ENCODE assay signal across 1 cellular context in genomic region chr1:28110555-28110954, GRCh38.
TF ChIP-seq lines count a peak whose summit lies in the region.

No MANE protein-coding gene starts in this region.

TF ChIP-seq in K562, 482 proteins besides CTCF, POLR2A, EP300 and RAD21 (continued from another document):
- TF ChIP-seq, protein P1, sequence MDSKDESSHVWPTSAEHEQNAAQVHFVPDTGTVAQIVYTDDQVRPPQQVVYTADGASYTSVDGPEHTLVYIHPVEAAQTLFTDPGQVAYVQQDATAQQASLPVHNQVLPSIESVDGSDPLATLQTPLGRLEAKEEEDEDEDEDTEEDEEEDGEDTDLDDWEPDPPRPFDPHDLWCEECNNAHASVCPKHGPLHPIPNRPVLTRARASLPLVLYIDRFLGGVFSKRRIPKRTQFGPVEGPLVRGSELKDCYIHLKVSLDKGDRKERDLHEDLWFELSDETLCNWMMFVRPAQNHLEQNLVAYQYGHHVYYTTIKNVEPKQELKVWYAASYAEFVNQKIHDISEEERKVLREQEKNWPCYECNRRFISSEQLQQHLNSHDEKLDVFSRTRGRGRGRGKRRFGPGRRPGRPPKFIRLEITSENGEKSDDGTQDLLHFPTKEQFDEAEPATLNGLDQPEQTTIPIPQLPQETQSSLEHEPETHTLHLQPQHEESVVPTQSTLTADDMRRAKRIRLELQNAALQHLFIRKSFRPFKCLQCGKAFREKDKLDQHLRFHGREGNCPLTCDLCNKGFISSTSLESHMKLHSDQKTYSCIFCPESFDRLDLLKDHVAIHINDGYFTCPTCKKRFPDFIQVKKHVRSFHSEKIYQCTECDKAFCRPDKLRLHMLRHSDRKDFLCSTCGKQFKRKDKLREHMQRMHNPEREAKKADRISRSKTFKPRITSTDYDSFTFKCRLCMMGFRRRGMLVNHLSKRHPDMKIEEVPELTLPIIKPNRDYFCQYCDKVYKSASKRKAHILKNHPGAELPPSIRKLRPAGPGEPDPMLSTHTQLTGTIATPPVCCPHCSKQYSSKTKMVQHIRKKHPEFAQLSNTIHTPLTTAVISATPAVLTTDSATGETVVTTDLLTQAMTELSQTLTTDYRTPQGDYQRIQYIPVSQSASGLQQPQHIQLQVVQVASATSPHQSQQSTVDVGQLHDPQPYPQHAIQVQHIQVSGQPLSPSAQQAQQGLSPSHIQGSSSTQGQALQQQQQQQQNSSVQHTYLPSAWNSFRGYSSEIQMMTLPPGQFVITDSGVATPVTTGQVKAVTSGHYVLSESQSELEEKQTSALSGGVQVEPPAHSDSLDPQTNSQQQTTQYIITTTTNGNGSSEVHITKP (IDR thresholded peaks at IDR 0.05; ENCODE audit: partially characterized antibody): peak; percentile 26
